In the genomic region with DNA sequence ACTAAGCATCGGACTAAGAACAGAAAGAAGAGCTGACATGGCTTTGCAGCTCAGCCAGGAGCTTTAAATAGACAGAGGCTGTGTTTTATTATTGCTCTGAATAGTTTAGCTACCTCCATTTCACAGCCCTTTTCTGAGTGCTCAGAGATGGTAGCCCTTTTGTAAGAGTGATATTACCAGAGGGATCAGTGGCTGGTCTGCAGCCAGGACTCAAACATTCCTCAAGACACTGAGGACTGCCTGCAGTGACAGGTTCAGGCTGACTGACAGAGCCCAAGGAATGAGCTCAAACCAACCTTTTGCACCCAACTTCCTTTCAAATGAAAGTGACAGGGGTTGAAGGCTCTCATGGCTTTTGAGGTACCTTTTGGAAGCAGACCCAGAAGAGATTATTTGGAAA, we compare ENCODE assay signal across 9 cellular contexts.
DNase-seq lines count a peak whose midpoint lies in the region; ATAC-seq, FAIRE-seq and TF ChIP-seq lines count a peak whose summit lies in the region.
"Had no signal": no experiment of that assay in that cellular context is flagged by ENCODE, and none has a peak within 500 bp of the region (broad histone marks: within the 10 kb centered on the region; RNA-seq: fewer than 3 reads in every experiment).

No MANE protein-coding gene starts in this region.

- peak; percentile 48 for ATAC-seq in GM21529 (IDR thresholded peaks at IDR 0.05; ENCODE audit: unreplicated experiment)

- H3K4me1 ChIP-seq in esophagus muscularis mucosa (peaks cover 22 to 30% (median 25%) of the 10 kb centered on the region in 4 donors), small intestine (ENCODE audit: control insufficient read depth in 2 of 2, insufficient read depth in 1 of 2, low read depth in 1 of 2, low read length in 1 of 2) (peaks cover 0 to 9% of the 10 kb centered on the region in 2 donors)

- H3K9me3 ChIP-seq in esophagus muscularis mucosa (no peaks in the 10 kb centered on the region), small intestine (ENCODE audit: control insufficient read depth, low read depth) (no peaks in the 10 kb centered on the region)

- no peak for TF ChIP-seq CTCF in esophagus muscularis mucosa (IDR thresholded peaks at IDR 0.05)

- H3K27me3 ChIP-seq in esophagus muscularis mucosa (no peaks in the 10 kb centered on the region), small intestine (ENCODE audit: control insufficient read depth in 2 of 2, insufficient read depth in 2 of 2, low read length in 2 of 2) (no peaks in the 10 kb centered on the region)

- no peak for FAIRE-seq in small intestine (lab: Jason Lieb, UNC)
- FAIRE-seq: H1 had no signal

- H3K4me3 ChIP-seq in esophagus muscularis mucosa, result peak overlapping the region; percentile 5 to 35 (median 14)
- no peak overlapping the region for H3K4me3 ChIP-seq in small intestine (ENCODE audit: low read depth in 1 of 2, low read length in 2 of 2)

- H3K27ac ChIP-seq in esophagus muscularis mucosa (replicated peaks in 1 of 4) (peak overlapping the region in 3 of 4 donors; percentile 2 to 41 (median 37)), small intestine (ENCODE audit: low read depth in 1 of 2, low read length in 1 of 2) (peak overlapping the region in 1 of 2 donors; percentile 85)

- peak; percentile 31 for DNase-seq in ELF-1 (ENCODE audit: low read depth, low spot score)
- peak; percentile 50 for DNase-seq in M059J (ENCODE audit: low read depth)
- DNase-seq in esophagus muscularis mucosa (ENCODE audit: extremely low spot score), result no peak
- DNase-seq in small intestine, result peak; percentile 17
- no peak for DNase-seq in stimulated activated CD4-positive, alpha-beta T cell treated with anti-CD3 and anti-CD28 coated beads, Interleukin-4, amount 100 ng/mL, for 24 hours
- DNase-seq in NCI-H1092 (lab: John Stamatoyannopoulos, UW), result no peak
- DNase-seq in NCI-H2227 (lab: John Stamatoyannopoulos, UW; ENCODE audit: unreplicated experiment), result no peak

- intact Hi-C loops in esophagus muscularis mucosa (cut with DNase I), result no loop called here

- H3K36me3 ChIP-seq in esophagus muscularis mucosa (no peaks in the 10 kb centered on the region), small intestine (ENCODE audit: control insufficient read depth in 2 of 2, insufficient read depth in 2 of 2, low read length in 2 of 2) (no peaks in the 10 kb centered on the region)

- 13% methylated on average over 1 of the region's 1 CpG for WGBS in esophagus muscularis mucosa
- WGBS in small intestine, 3 donors, result 40 to 54% (median 48%) methylated on average over 1 of the region's 1 CpG

- no peak for TF ChIP-seq EP300 in esophagus muscularis mucosa (IDR thresholded peaks at IDR 0.05)

- no peak for TF ChIP-seq POLR2A in esophagus muscularis mucosa (IDR thresholded peaks at IDR 0.05; ENCODE audit: low read depth)

Comparison
In these comparisons a context has a peak if more than half of its experiments do, and no peak if none do; other contexts are left out.
1. DNase-seq: peak in ELF-1 (single experiment), M059J (single experiment) and small intestine (single experiment); none in esophagus muscularis mucosa (single experiment), stimulated activated CD4-positive, alpha-beta T cell treated with anti-CD3 and anti-CD28 coated beads, Interleukin-4, amount 100 ng/mL, for 24 hours (single experiment), NCI-H1092 (single experiment) and NCI-H2227 (single experiment).
2. H3K4me3 ChIP-seq: peak in esophagus muscularis mucosa (4 of 4); none in small intestine (0 of 2).